In the genomic region with DNA sequence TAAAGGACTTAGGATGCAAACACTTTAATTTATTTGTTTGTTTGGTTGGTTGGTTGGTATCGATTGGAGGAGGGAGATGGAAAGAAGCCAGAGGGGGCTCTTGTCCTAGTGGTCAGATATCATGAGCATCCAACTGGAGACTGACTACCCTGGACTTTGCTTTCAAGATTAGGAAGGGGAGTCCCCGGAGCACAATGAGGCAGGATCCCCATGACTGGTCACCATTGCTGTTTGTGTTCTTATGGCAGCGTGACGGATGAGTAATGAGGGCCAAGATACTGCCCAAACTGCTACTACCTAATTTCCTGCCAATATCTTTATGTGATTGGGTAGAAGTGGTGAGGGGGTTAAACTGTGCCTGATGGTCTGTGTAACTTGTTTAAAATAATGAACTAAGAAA, we compare ENCODE assay signal across 20 cellular contexts.
"Had no signal": no experiment of that assay in that cellular context is flagged by ENCODE, and none has a peak within 500 bp of the region (broad histone marks: within the 10 kb centered on the region; RNA-seq: fewer than 3 reads in every experiment).

No MANE protein-coding gene starts in this region.

- H3K4me3 ChIP-seq: ascending aorta, body of pancreas, MG63 had no signal

- DNase-seq: activated CD4-positive, alpha-beta T cell treated with anti-CD3 and anti-CD28 coated beads, Interleukin-2, amount 10 ng/mL, durations not matched to agents 24 days and 14 days; activated CD4-positive, alpha-beta T cell treated with anti-CD3 and anti-CD28 coated beads, Interleukin-2, amount 50 U/mL, for 48 hours; activated CD4-positive, CD25-positive, alpha-beta regulatory T cell treated with anti-CD3 and anti-CD28 coated beads, Interleukin-2, amount 50 U/mL, for 72 hours; activated CD8-positive, alpha-beta memory T cell treated with anti-CD3 and anti-CD28 coated beads for 24 hours; activated effector memory CD4-positive, alpha-beta T cell treated with anti-CD3 and anti-CD28 coated beads, Interleukin-2, amount 50 U/mL, for 16 hours; activated naive CD4-positive, alpha-beta T cell treated with Interleukin-2 at 50 U/mL for 16 hours; activated naive CD8-positive, alpha-beta T cell treated with anti-CD3 and anti-CD28 coated beads, Interleukin-2, amount 50 U/mL, for 24 hours; activated T-cell treated with anti-CD3 and anti-CD28 coated beads, Interleukin-2, amount 50 U/mL, for 4 hours; amniotic stem cell; body of pancreas; central memory CD4-positive, alpha-beta T cell; MG63; MV-4-11; NCI-H1092 treated with DMSO at 0.1 percent for 48 hours; NCI-H1417 treated with DMSO at 0.1 percent for 48 hours; NCI-H1694 treated with DMSO at 0.1 percent for 48 hours; NCI-H2081; PC-3; SHP77 treated with DMSO at 0.1 percent for 48 hours had no signal

- H3K27me3 ChIP-seq: ascending aorta, body of pancreas had no signal

- H3K27ac ChIP-seq: body of pancreas had no signal
